8 cellular contexts compared by ENCODE assay signal in genomic region chr12:6465467-6466183, GRCh38. TPM values are rescaled to one million over a fixed set of nuclear protein-coding genes. Genes with fewer than 3 reads are reported as not detected.
A peak's percentile ranks its signal among the peaks of the same experiment; 100 is the strongest.
DNase-seq lines count a peak whose midpoint lies in the region; ATAC-seq and TF ChIP-seq lines count a peak whose summit lies in the region.

No MANE protein-coding gene starts in this region.

- H3K36me3 ChIP-seq in KMS-11 (ENCODE audit: insufficient read depth) (no peaks in the 10 kb centered on the region), SJCRH30 (peaks cover 42% of the 10 kb centered on the region), left lung (peaks cover 0 to 59% of the 10 kb centered on the region in 2 donors), thoracic aorta (peaks cover 40% of the 10 kb centered on the region)

- peak; percentile 75 for TF ChIP-seq CTCF in KMS-11 (conservative IDR thresholded peaks at IDR 0.05; ENCODE audit: low read depth, low read length)
- TF ChIP-seq CTCF in left lung (IDR thresholded peaks at IDR 0.05), result peak; percentile 74 to 87
- TF ChIP-seq CTCF in thoracic aorta (IDR thresholded peaks at IDR 0.05), result peak; percentile 86

- H3K27ac ChIP-seq in KMS-11 (no peak overlapping the region), SJCRH30 (no peak overlapping the region), left lung (peak overlapping the region in 1 of 2 donors; percentile 41), thoracic aorta (no peak overlapping the region)

- no peaks in the 10 kb centered on the region for H3K9me3 ChIP-seq in SJCRH30 (replicated peaks)
- H3K9me3 ChIP-seq in left lung, result no peaks in the 10 kb centered on the region
- H3K9me3 ChIP-seq in thoracic aorta, result no peaks in the 10 kb centered on the region

- H3K27me3 ChIP-seq in KMS-11 (ENCODE audit: insufficient read depth, low read depth), result no peaks in the 10 kb centered on the region
- H3K27me3 ChIP-seq in SJCRH30, result no peaks in the 10 kb centered on the region
- H3K27me3 ChIP-seq in left lung, result no peaks in the 10 kb centered on the region
- H3K27me3 ChIP-seq in thoracic aorta (replicated peaks; ENCODE audit: insufficient read depth), result no peaks in the 10 kb centered on the region

- ATAC-seq in left lung (peak; percentile 66), thoracic aorta (ENCODE audit: insufficient number of reproducible peaks, low FRiP score, low read depth) (no peak), GM21529 (IDR thresholded peaks at IDR 0.05; ENCODE audit: unreplicated experiment) (no peak)

- H3K9ac ChIP-seq in KMS-11, result no peak overlapping the region

- no peaks in the 10 kb centered on the region for H4K20me1 ChIP-seq in KMS-11 (ENCODE audit: insufficient read depth)

- intact Hi-C loops in left lung (cut with DNase I), result loop anchor here in 1 of 2 donors (5.0 kb wide), 1 partner anchor 43 kb away; no protein-coding TSS in a partner anchor

- no peak overlapping the region for H2AFZ ChIP-seq in KMS-11 (ENCODE audit: low read depth)

- H3K4me3 ChIP-seq in KMS-11 (IDR thresholded peaks at IDR 0.05; ENCODE audit: insufficient read depth, low read depth, low read length) (no peak overlapping the region), SJCRH30 (no peak overlapping the region), left lung (no peak overlapping the region), thoracic aorta (no peak overlapping the region)

- no peaks in the 10 kb centered on the region; the same call in 1 of the 2 replicates for H3K79me2 ChIP-seq in KMS-11 (ENCODE audit: insufficient read depth, low read depth)

- H3K4me2 ChIP-seq in KMS-11, result no peak overlapping the region

- peak; percentile 48 for DNase-seq in SIG-M5 treated with dmso at 0.1 percent for 504 hours (lab: John Stamatoyannopoulos, UW; ENCODE audit: unreplicated experiment)
- DNase-seq in SIG-M5 (lab: John Stamatoyannopoulos, UW), result no peak
- DNase-seq in SJCRH30, result peak; percentile 46 to 83
- peak; percentile 83 for DNase-seq in cerebellar cortex (ENCODE audit: low spot score)
- no peak for DNase-seq in left lung
- no peak for DNase-seq in thoracic aorta (ENCODE audit: low spot score)

- H3K4me1 ChIP-seq in KMS-11 (ENCODE audit: low read depth, poor library complexity, severe bottlenecking), result peaks cover 33% of the 10 kb centered on the region
- H3K4me1 ChIP-seq in SJCRH30, result peaks cover 5% of the 10 kb centered on the region; the same call in 1 of the 2 replicates
- H3K4me1 ChIP-seq in left lung, result peaks cover 12 to 78% of the 10 kb centered on the region in 2 donors
- H3K4me1 ChIP-seq in thoracic aorta (ENCODE audit: control insufficient read depth in 1 of 2, low read depth in 2 of 2), result peaks cover 12 to 37% of the 10 kb centered on the region in 2 donors

RNA-seq across cellular contexts. Expression of gene VAMP1, which starts 4.9 kb away (rescaled TPM):
- total RNA-seq in SJCRH30 (2014; rRNA removed; shearing (Covaris generic)), result 7.3 and 8.0 TPM in 2 replicates
- 1 to 10 TPM; 6.3 to 9.4 TPM for total RNA-seq in left lung
- 10 to 100 TPM; 24.4 to 29.9 TPM for total RNA-seq in thoracic aorta

RNA-seq across cellular contexts. Expression of gene TAPBPL, which starts 13.8 kb away (rescaled TPM):
- total RNA-seq in SJCRH30 (2014; rRNA removed; shearing (Covaris generic)), result 2.2 and 4.9 TPM in 2 replicates
- 10 to 100 TPM; 18.2 to 33.8 TPM for total RNA-seq in left lung
- total RNA-seq in thoracic aorta, result 10 to 100 TPM; 23.7 to 37.5 TPM

RNA-seq across cellular contexts. Expression of gene CD27, which starts 20.9 kb away (rescaled TPM):
- 0.12 and 0.15 TPM in 2 replicates for total RNA-seq in SJCRH30 (2014; rRNA removed; shearing (Covaris generic))
- total RNA-seq in left lung, result 1 to 10 TPM; 1.4 to 1.6 TPM
- 1 to 10 TPM; 1.6 to 4.7 TPM for total RNA-seq in thoracic aorta

RNA-seq across cellular contexts. Expression of gene MRPL51, which starts 27.4 kb away (rescaled TPM):
- 200 and 208 TPM in 2 replicates for total RNA-seq in SJCRH30 (2014; rRNA removed; shearing (Covaris generic))
- total RNA-seq in left lung, result 100 to 1,000 TPM; 135 to 141 TPM
- 10 to 100 TPM; 40.6 to 51.7 TPM for total RNA-seq in thoracic aorta

RNA-seq across cellular contexts. Expression of gene NCAPD2, which starts 28.3 kb away (rescaled TPM):
- 215 and 218 TPM in 2 replicates for total RNA-seq in SJCRH30 (2014; rRNA removed; shearing (Covaris generic))
- total RNA-seq in left lung (10 to 100 TPM; 23.1 to 29.4 TPM), thoracic aorta (10 to 100 TPM; 19.9 to 26.7 TPM)

Comparison
In these comparisons a context has a peak if more than half of its experiments do, and no peak if none do; other contexts are left out.
1. DNase-seq: peak in SIG-M5 treated with dmso at 0.1 percent for 504 hours (single experiment), SJCRH30 (2 of 2) and cerebellar cortex (single experiment); none in SIG-M5 (single experiment), left lung (0 of 2) and thoracic aorta (single experiment).
2. Peak in every context shown above with its lines, with median percentiles within 50 percentile points of each other: CTCF ChIP-seq.